ENCODE assay signal across 15 cellular contexts in the genomic region with DNA sequence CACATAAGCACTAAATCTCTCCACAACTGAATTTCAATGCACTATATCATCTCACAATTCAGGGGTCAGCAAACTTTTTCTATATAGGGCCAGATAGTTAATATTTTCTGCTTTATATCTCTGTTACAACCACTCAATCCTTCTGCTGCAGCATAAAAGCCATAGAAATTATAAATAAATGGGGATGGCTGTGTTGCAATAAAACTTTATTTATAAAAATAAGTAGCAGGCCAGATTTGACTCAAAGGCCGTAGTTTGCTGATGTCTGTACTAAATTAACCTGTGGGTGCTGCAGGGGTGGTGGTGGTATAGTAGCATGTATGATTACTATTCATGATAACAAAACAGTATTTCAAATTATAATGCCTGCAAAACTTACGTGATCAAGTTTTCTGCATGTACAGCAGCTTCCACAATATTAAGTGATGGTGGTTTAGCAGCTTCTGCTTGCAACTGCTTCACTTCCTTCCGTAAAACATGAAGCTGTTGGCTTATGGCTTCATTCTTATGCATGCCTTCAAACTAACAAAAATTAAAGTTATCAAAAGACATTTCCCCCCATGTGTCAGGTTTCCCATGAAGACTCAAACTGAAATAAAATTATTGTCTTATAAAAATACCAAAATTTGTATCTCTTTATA.
"Had no signal": no experiment of that assay in that cellular context is flagged by ENCODE, and none has a peak within 500 bp of the region (broad histone marks: within the 10 kb centered on the region; RNA-seq: fewer than 3 reads in every experiment).

No MANE protein-coding gene starts in this region.

- H3K9me3 ChIP-seq: mucosa of descending colon, suprapubic skin had no signal

- H3K27me3 ChIP-seq: suprapubic skin had no signal

- DNase-seq: activated B cell treated with CpG ODN at 0.5 μM for 24 hours; activated CD4-positive, alpha-beta T cell treated with anti-CD3 and anti-CD28 coated beads, Interleukin-2, amount 10 ng/mL, durations not matched to agents 24 days and 14 days; activated CD8-positive, alpha-beta memory T cell treated with anti-CD3 and anti-CD28 coated beads, Interleukin-2, amount 50 U/mL, for 48 hours; activated naive CD4-positive, alpha-beta T cell treated with anti-CD3 and anti-CD28 coated beads, Interleukin-2, amount 50 U/mL, for 16 hours; mucosa of descending colon; naive thymus-derived CD8-positive, alpha-beta T cell; occipital lobe; stimulated activated CD4-positive, alpha-beta T cell treated with anti-CD3 and anti-CD28 coated beads, Interleukin-15, amount 100 ng/mL, for 24 hours; stimulated activated CD4-positive, alpha-beta T cell treated with anti-CD3 and anti-CD28 coated beads, Interleukin-4, amount 100 ng/mL, for 1 hour; trophoblast cell had no signal

- ATAC-seq: esophagus mucosa; left lobe of liver; mucosa of descending colon; naive thymus-derived CD8-positive, alpha-beta T cell had no signal

- H3K27ac ChIP-seq: suprapubic skin had no signal

- H3K4me3 ChIP-seq: mucosa of descending colon, suprapubic skin had no signal

- H3K4me1 ChIP-seq: suprapubic skin had no signal

- FAIRE-seq: colon, islet of Langerhans had no signal
